1 cellular context compared by ENCODE assay signal in the genomic region with DNA sequence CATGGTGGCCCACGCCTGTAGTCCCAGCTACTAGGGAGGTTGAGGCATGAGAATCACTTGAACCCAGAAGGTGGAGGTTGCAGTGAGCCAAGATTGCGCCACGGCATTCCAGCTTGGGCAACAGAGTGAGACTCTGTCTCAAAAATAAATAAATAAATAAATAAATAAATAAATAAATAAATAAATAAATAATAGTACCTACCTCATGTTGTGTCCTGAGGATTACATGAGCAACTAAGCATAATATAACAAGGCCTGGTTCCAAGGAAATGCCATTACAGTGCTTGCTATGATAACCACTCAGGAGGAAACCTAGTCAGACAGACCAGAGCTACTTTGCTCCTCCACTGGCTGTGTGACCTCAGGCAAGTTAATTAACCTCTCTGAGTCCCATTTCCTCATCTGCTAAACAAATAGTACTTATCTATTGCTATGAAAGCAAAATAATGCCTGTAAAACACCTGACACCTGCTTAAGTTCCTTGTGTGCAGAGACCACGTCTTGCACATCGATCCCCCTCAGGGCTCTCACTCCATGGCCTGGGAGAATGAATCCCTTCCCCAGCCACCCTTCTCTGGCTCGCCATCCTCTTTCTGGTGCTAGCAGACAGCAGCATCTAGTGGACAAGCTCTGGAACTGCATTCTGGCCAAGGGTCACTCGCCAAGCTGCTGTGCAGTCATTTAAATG.
A peak's percentile ranks its signal among the peaks of the same experiment; 100 is the strongest.
TF ChIP-seq lines count a peak whose summit lies in the region.

No MANE protein-coding gene starts in this region.

TF ChIP-seq in K562, 482 proteins besides CTCF, POLR2A, EP300 and RAD21 (continued from another document and continues in another):
- TF ChIP-seq ATF7 (IDR thresholded peaks at IDR 0.05) (0 out of 2 replicates have a peak, but pooled peaks have one; percentile 21), ZFP1 (CRISPR knock-in tag; IDR thresholded peaks at IDR 0.05) (no peak), ZNF197 (CRISPR knock-in tag; IDR thresholded peaks at IDR 0.05; ENCODE audit: low read depth) (no peak), KLF16 (IDR thresholded peaks at IDR 0.05) (peak; percentile 74), NR1H2 (CRISPR knock-in tag; IDR thresholded peaks at IDR 0.05) (no peak), RB1 (IDR thresholded peaks at IDR 0.05; ENCODE audit: low read depth) (peak; percentile 15; the same call in 1 of the 2 replicates), HDAC2 (IDR thresholded peaks at IDR 0.05) (peak; percentile 93), MYNN (IDR thresholded peaks at IDR 0.05) (no peak), MYNN (CRISPR knock-in tag; IDR thresholded peaks at IDR 0.05) (no peak), PRPF4 (IDR thresholded peaks at IDR 0.05; ENCODE audit: insufficient read depth, low read depth, low read length, poor library complexity, severe bottlenecking) (no peak), BCOR (IDR thresholded peaks at IDR 0.05) (peak; percentile 100), SRF (CRISPR knock-in tag; IDR thresholded peaks at IDR 0.05) (peak in 1 of 2 experiments; percentile 32; a peak in 1 of 4 replicates), ZMIZ1 (IDR thresholded peaks at IDR 0.05; ENCODE audit: low read depth in 2 of 2, low read length in 2 of 2) (0 out of 4 replicates have a peak, but pooled peaks of 1 of the 2 experiments have one; percentile 51), ZBTB34 (CRISPR knock-in tag; IDR thresholded peaks at IDR 0.05) (no peak), CTBP1 (IDR thresholded peaks at IDR 0.05; ENCODE audit: borderline replicate concordance) (peak; percentile 52; the same call in 1 of the 2 replicates), XRCC5 (IDR thresholded peaks at IDR 0.05; ENCODE audit: low read depth, low read length) (peak; percentile 91), ZHX1 (conservative IDR thresholded peaks at IDR 0.05; ENCODE audit: low read length) (0 out of 2 replicates have a peak, but pooled peaks have one; percentile 45), NFATC3 (IDR thresholded peaks at IDR 0.05) (peak; percentile 50; the same call in 1 of the 2 replicates), ZNF24 (IDR thresholded peaks at IDR 0.05) (0 out of 2 replicates have a peak, but pooled peaks have one; percentile 21), ETV1 (tag; conservative IDR thresholded peaks at IDR 0.05; ENCODE audit: low read depth) (0 out of 2 replicates have a peak, but pooled peaks have one; percentile 8), DACH1 (IDR thresholded peaks at IDR 0.05; ENCODE audit: partially characterized antibody) (peak; percentile 21), ARNT (IDR thresholded peaks at IDR 0.05) (no peak), MYBL2 (IDR thresholded peaks at IDR 0.05; ENCODE audit: low read depth) (no peak), MYBL2 (CRISPR knock-in tag; IDR thresholded peaks at IDR 0.05; ENCODE audit: borderline replicate concordance) (no peak), CHD4 (IDR thresholded peaks at IDR 0.05; ENCODE audit: insufficient read depth, insufficient replicate concordance, low read depth, low read length, poor library complexity, severe bottlenecking) (peak; percentile 89), TOE1 (IDR thresholded peaks at IDR 0.05; ENCODE audit: borderline replicate concordance) (peak; percentile 53; the same call in 1 of the 2 replicates), TOE1 (CRISPR knock-in tag; IDR thresholded peaks at IDR 0.05; ENCODE audit: borderline replicate concordance, low read depth) (no peak), ADNP (tag; IDR thresholded peaks at IDR 0.05) (peak; percentile 89), NR2C1 (IDR thresholded peaks at IDR 0.05) (no peak), NR2C1 (tag; IDR thresholded peaks at IDR 0.05) (no peak), CBX1 (IDR thresholded peaks at IDR 0.05; ENCODE audit: low read depth) (0 out of 2 replicates have a peak, but pooled peaks have one; percentile 67), SP1 (CRISPR knock-in tag; IDR thresholded peaks at IDR 0.05) (0 out of 2 replicates have a peak, but pooled peaks have one; percentile 38), ARID2 (IDR thresholded peaks at IDR 0.05) (peak; percentile 69; the same call in 1 of the 2 replicates), JUND (IDR thresholded peaks at IDR 0.05; ENCODE audit: borderline replicate concordance, low read depth, low read length) (peak; percentile 40; the same call in 1 of the 2 replicates), JUND (tag; IDR thresholded peaks at IDR 0.05; ENCODE audit: borderline replicate concordance, low read depth, low read length) (0 out of 3 replicates have a peak, but pooled peaks have one; percentile 12), HDAC1 (IDR thresholded peaks at IDR 0.05) (peak; percentile 13 to 31; a peak in 2 of 4 replicates), SMARCA5 (IDR thresholded peaks at IDR 0.05) (peak; percentile 99), SMC3 (conservative IDR thresholded peaks at IDR 0.05; ENCODE audit: insufficient read depth, low read depth, low read length) (peak; percentile 98), MYC (IDR thresholded peaks at IDR 0.05; ENCODE audit: low read depth, low read length) (peak; percentile 47; the same call in 1 of the 2 replicates), MYC (CRISPR knock-in tag; IDR thresholded peaks at IDR 0.05; ENCODE audit: borderline replicate concordance, low read depth) (no peak), IFI16 (CRISPR knock-in tag; IDR thresholded peaks at IDR 0.05) (no peak), BRD9 (IDR thresholded peaks at IDR 0.05; ENCODE audit: low read depth, partially characterized antibody) (peak; percentile 89), DEAF1 (CRISPR knock-in tag; IDR thresholded peaks at IDR 0.05) (peak; percentile 86), HCFC1 (IDR thresholded peaks at IDR 0.05; ENCODE audit: low read depth, low read length) (0 out of 2 replicates have a peak, but pooled peaks have one; percentile 38), AFF1 (IDR thresholded peaks at IDR 0.05; ENCODE audit: low read depth in 1 of 2, partially characterized antibody in 2 of 2) (peak in 1 of 2 experiments; percentile 21), C11orf30 (IDR thresholded peaks at IDR 0.05; ENCODE audit: low read depth) (no peak), ZNF444 (CRISPR knock-in tag; IDR thresholded peaks at IDR 0.05) (no peak), RCOR1 (IDR thresholded peaks at IDR 0.05; ENCODE audit: borderline replicate concordance in 1 of 2, low read depth in 2 of 2, low read length in 2 of 2) (peak; percentile 75 to 91; a peak in 3 of 4 replicates), STAG1 (CRISPR knock-in tag; IDR thresholded peaks at IDR 0.05; ENCODE audit: borderline replicate concordance) (peak; percentile 77)
- TF ChIP-seq, protein P1, sequence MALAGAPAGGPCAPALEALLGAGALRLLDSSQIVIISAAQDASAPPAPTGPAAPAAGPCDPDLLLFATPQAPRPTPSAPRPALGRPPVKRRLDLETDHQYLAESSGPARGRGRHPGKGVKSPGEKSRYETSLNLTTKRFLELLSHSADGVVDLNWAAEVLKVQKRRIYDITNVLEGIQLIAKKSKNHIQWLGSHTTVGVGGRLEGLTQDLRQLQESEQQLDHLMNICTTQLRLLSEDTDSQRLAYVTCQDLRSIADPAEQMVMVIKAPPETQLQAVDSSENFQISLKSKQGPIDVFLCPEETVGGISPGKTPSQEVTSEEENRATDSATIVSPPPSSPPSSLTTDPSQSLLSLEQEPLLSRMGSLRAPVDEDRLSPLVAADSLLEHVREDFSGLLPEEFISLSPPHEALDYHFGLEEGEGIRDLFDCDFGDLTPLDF (CRISPR knock-in tag; IDR thresholded peaks at IDR 0.05): 0 out of 2 replicates have a peak, but pooled peaks have one; percentile 35
- TF ChIP-seq, protein P2, sequence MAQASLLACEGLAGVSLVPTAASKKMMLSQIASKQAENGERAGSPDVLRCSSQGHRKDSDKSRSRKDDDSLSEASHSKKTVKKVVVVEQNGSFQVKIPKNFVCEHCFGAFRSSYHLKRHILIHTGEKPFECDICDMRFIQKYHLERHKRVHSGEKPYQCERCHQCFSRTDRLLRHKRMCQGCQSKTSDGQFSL (CRISPR knock-in tag; IDR thresholded peaks at IDR 0.05): no peak
- TF ChIP-seq, protein P2 (tag; IDR thresholded peaks at IDR 0.05): no peak
